ENCODE assay signal across 10 cellular contexts in genomic region chr6:162099685-162100084, GRCh38.
DNase-seq lines count a peak whose midpoint lies in the region; ATAC-seq, FAIRE-seq and TF ChIP-seq lines count a peak whose summit lies in the region.
"Had no signal": no experiment of that assay in that cellular context is flagged by ENCODE, and none has a peak within 500 bp of the region (broad histone marks: within the 10 kb centered on the region; RNA-seq: fewer than 3 reads in every experiment).

No MANE protein-coding gene starts in this region.

- H3K36me3 ChIP-seq in trophoblast cell (ENCODE audit: control insufficient read depth in 1 of 2, insufficient read depth in 2 of 2, low read length in 2 of 2): no peaks in the 10 kb centered on the region
- H3K36me3 ChIP-seq: right atrium auricular region had no signal

- TF ChIP-seq CTCF in AG10803 (conservative IDR thresholded peaks at IDR 0.05; ENCODE audit: low read length) (no peak), HL-60 (IDR thresholded peaks at IDR 0.05; ENCODE audit: insufficient read depth, low read length) (no peak)

- intact Hi-C loops in left colon (cut with DNase I, micrococcal nuclease): no loop called here

- WGBS in trophoblast cell (ENCODE audit: extremely low coverage, insufficient coverage, insufficient read length): no CpG with 5 or more reads among the region's 5 CpGs

- no peak overlapping the region for H3K14ac ChIP-seq in trophoblast cell (ENCODE audit: low read length)

- no peak overlapping the region for H3K9ac ChIP-seq in trophoblast cell (ENCODE audit: low read length)

- ATAC-seq in GM21786 (IDR thresholded peaks at IDR 0.05; ENCODE audit: unreplicated experiment): no peak
- ATAC-seq in left colon: no peak

- H2BK120ac ChIP-seq in trophoblast cell (ENCODE audit: insufficient read depth, low read length, poor library complexity): no peak overlapping the region

- H2AFZ ChIP-seq in trophoblast cell (ENCODE audit: insufficient read depth, low read length, poor library complexity): no peak overlapping the region

- no peaks in the 10 kb centered on the region for H3K79me1 ChIP-seq in trophoblast cell (ENCODE audit: low read length)

- no peaks in the 10 kb centered on the region for H3K4me1 ChIP-seq in trophoblast cell (ENCODE audit: control insufficient read depth in 1 of 2, insufficient read depth in 2 of 2, low read length in 2 of 2)
- H3K4me1 ChIP-seq: right atrium auricular region had no signal

- no peak overlapping the region for H3K4me2 ChIP-seq in trophoblast cell (ENCODE audit: low read length)

- no peak overlapping the region for H2AK5ac ChIP-seq in trophoblast cell (ENCODE audit: low read length)

- no peak overlapping the region for H2BK12ac ChIP-seq in trophoblast cell (ENCODE audit: low read length)

- H4K8ac ChIP-seq in trophoblast cell (ENCODE audit: low read depth, low read length): no peak overlapping the region

- H4K91ac ChIP-seq in trophoblast cell (ENCODE audit: low read depth, low read length): no peak overlapping the region

- H2BK5ac ChIP-seq in trophoblast cell (ENCODE audit: low read depth, low read length, poor library complexity): no peak overlapping the region

- TF ChIP-seq POLR2A in GM12891 (IDR thresholded peaks at IDR 0.05; ENCODE audit: low read depth, low read length): no peak

- H3K4ac ChIP-seq in trophoblast cell (ENCODE audit: low read depth, low read length): no peak overlapping the region

- H3K27me3 ChIP-seq in HL-60 (ENCODE audit: insufficient read depth, poor library complexity, severe bottlenecking) (no peaks in the 10 kb centered on the region), trophoblast cell (ENCODE audit: insufficient read depth, low read length) (no peaks in the 10 kb centered on the region)
- H3K27me3 ChIP-seq: right atrium auricular region had no signal

- no peaks in the 10 kb centered on the region for H3K79me2 ChIP-seq in trophoblast cell (ENCODE audit: control insufficient read depth, insufficient read depth, low read length, poor library complexity)

- FAIRE-seq in GM12891 (lab: Jason Lieb, UNC): no peak

- DNase-seq in AG10803 (ENCODE audit: low read depth): peak; percentile 94
- DNase-seq in HL-60 (ENCODE audit: low read depth in 1 of 2, low spot score in 1 of 2): peak; percentile 64 to 79
- peak; percentile 13 for DNase-seq in brain pericyte (ENCODE audit: low read depth, low spot score)
- DNase-seq in trophoblast cell: peak; percentile 78 to 92
- DNase-seq in COR-L47 (lab: John Stamatoyannopoulos, UW): no peak
- DNase-seq in left colon: no peak
- DNase-seq in GM12891 (ENCODE audit: insufficient read length, low spot score): no peak
- DNase-seq: hypothalamus had no signal

- H4K12ac ChIP-seq in trophoblast cell (ENCODE audit: low read depth, low read length): no peak overlapping the region

- H3K4me3 ChIP-seq in AG10803 (ENCODE audit: low read length) (no peak overlapping the region), HL-60 (replicated peaks; ENCODE audit: insufficient read depth, low read length) (no peak overlapping the region), trophoblast cell (ENCODE audit: low read depth, low read length) (no peak overlapping the region)
- H3K4me3 ChIP-seq: right atrium auricular region had no signal

- no peak overlapping the region for H3K23ac ChIP-seq in trophoblast cell (ENCODE audit: low read length)

- H3K9me3 ChIP-seq in trophoblast cell (ENCODE audit: insufficient read depth, low read depth, low read length): no peaks in the 10 kb centered on the region
- H3K9me3 ChIP-seq: right atrium auricular region had no signal

- no peak overlapping the region for H3K27ac ChIP-seq in HL-60 (replicated peaks)
- H3K27ac ChIP-seq in trophoblast cell (ENCODE audit: low read depth, low read length): no peak overlapping the region
- H3K27ac ChIP-seq: right atrium auricular region had no signal

- H3K18ac ChIP-seq in trophoblast cell (ENCODE audit: low read length): no peak overlapping the region

TF ChIP-seq in GM12891, 5 proteins besides CTCF, POLR2A, EP300 and RAD21:
- TF ChIP-seq POU2F2 (IDR thresholded peaks at IDR 0.05; ENCODE audit: low read depth, low read length): no peak
- no peak for TF ChIP-seq TAF1 (IDR thresholded peaks at IDR 0.05; ENCODE audit: low read depth, low read length)
- no peak for TF ChIP-seq POLR2AphosphoS5 (IDR thresholded peaks at IDR 0.05; ENCODE audit: low read depth, low read length)
- TF ChIP-seq PAX5 (IDR thresholded peaks at IDR 0.05; ENCODE audit: insufficient read depth, low read length, severe bottlenecking): no peak
- TF ChIP-seq SPI1 (IDR thresholded peaks at IDR 0.05; ENCODE audit: low read depth, low read length): no peak

Comparison
In these comparisons a context has a peak if more than half of its experiments do, and no peak if none do; other contexts are left out.
1. DNase-seq: peak in AG10803 (single experiment), HL-60 (2 of 2), brain pericyte (single experiment) and trophoblast cell (2 of 2); none in COR-L47 (single experiment), left colon (0 of 2) and GM12891 (single experiment).